Comparison of ENCODE assay signal across 9 cellular contexts in genomic region chr15:32956006-32956405, GRCh38.
DNase-seq lines count a peak whose midpoint lies in the region; ATAC-seq and TF ChIP-seq lines count a peak whose summit lies in the region.
"Had no signal": no experiment of that assay in that cellular context is flagged by ENCODE, and none has a peak within 500 bp of the region (broad histone marks: within the 10 kb centered on the region; RNA-seq: fewer than 3 reads in every experiment).

No MANE protein-coding gene starts in this region.

- H3K27ac Mint-ChIP-seq in activated naive CD4-positive, alpha-beta T cell treated with anti-CD3 and anti-CD28 coated beads for 36 hours = no peak overlapping the region

- no peaks in the 10 kb centered on the region for H3K9me3 Mint-ChIP-seq in activated naive CD4-positive, alpha-beta T cell treated with anti-CD3 and anti-CD28 coated beads for 36 hours

- H3K36me3 Mint-ChIP-seq in activated naive CD4-positive, alpha-beta T cell treated with anti-CD3 and anti-CD28 coated beads for 36 hours (ENCODE audit: low read depth) = no peaks in the 10 kb centered on the region

- DNase-seq in EL = peak; percentile 73
- DNase-seq in Kasumi-1 (lab: John Stamatoyannopoulos, UW) = peak; percentile 1 to 21
- peak; percentile 38 for DNase-seq in WERI-Rb-1
- DNase-seq in inferior parietal cortex (ENCODE audit: extremely low spot score) = peak; percentile 47
- no peak for DNase-seq in activated CD4-positive, CD25-positive, alpha-beta regulatory T cell treated with anti-CD3 and anti-CD28 coated beads, Interleukin-2, amount 50 U/mL, for 72 hours
- DNase-seq in T-helper 1 cell = no peak
- DNase-seq in activated naive CD4-positive, alpha-beta T cell treated with anti-CD3 and anti-CD28 coated beads for 36 hours = no peak

- H3K27me3 Mint-ChIP-seq in activated naive CD4-positive, alpha-beta T cell treated with anti-CD3 and anti-CD28 coated beads for 36 hours (ENCODE audit: low read depth) = peaks cover 13% of the 10 kb centered on the region

- H3K9me3 ChIP-seq in WERI-Rb-1 (ENCODE audit: severe bottlenecking) = no peaks in the 10 kb centered on the region

- CTCF ChIA-PET in activated naive CD4-positive, alpha-beta T cell treated with anti-CD3 and anti-CD28 coated beads for 36 hours (lab: Charles Lee) = interaction anchor here (0.7 kb wide), 2 partner anchors 204 to 307 kb away, joined by 3 read pairs; no protein-coding TSS in a partner anchor

- H3K27ac ChIP-seq in WERI-Rb-1 = no peak overlapping the region

- intact Hi-C loops in activated naive CD4-positive, alpha-beta T cell treated with anti-CD3 and anti-CD28 coated beads for 36 hours (cut with micrococcal nuclease) = loop anchor here (5.0 kb wide), 1 partner anchor 294 kb away; no protein-coding TSS in a partner anchor

- no peak overlapping the region for H3K4me3 ChIP-seq in WERI-Rb-1 (ENCODE audit: low read depth, low read length)
- H3K4me3 ChIP-seq: skin epidermis had no signal

- H3K27me3 ChIP-seq in WERI-Rb-1 (ENCODE audit: insufficient read depth, low read depth, severe bottlenecking) = no peaks in the 10 kb centered on the region

- ATAC-seq in HG03565 (IDR thresholded peaks at IDR 0.05; ENCODE audit: unreplicated experiment) = no peak

- no peaks in the 10 kb centered on the region for H3K36me3 ChIP-seq in WERI-Rb-1

- peak; percentile 51 for TF ChIP-seq CTCF in WERI-Rb-1 (IDR thresholded peaks at IDR 0.05; ENCODE audit: low read depth, low read length)

- H3K4me3 Mint-ChIP-seq in activated naive CD4-positive, alpha-beta T cell treated with anti-CD3 and anti-CD28 coated beads for 36 hours = no peak overlapping the region

- no peaks in the 10 kb centered on the region for H3K4me1 Mint-ChIP-seq in activated naive CD4-positive, alpha-beta T cell treated with anti-CD3 and anti-CD28 coated beads for 36 hours (ENCODE audit: low read depth)

Comparison
In these comparisons a context has a peak if more than half of its experiments do, and no peak if none do; other contexts are left out.
1. DNase-seq: peak in EL (single experiment), Kasumi-1 (2 of 2), WERI-Rb-1 (single experiment) and inferior parietal cortex (single experiment); none in activated CD4-positive, CD25-positive, alpha-beta regulatory T cell treated with anti-CD3 and anti-CD28 coated beads, Interleukin-2, amount 50 U/mL, for 72 hours (single experiment), T-helper 1 cell (0 of 5) and activated naive CD4-positive, alpha-beta T cell treated with anti-CD3 and anti-CD28 coated beads for 36 hours (single experiment).